ENCODE assay signal across 31 cellular contexts in genomic region chr3:190524942-190525341, GRCh38.
"Had no signal": no experiment of that assay in that cellular context is flagged by ENCODE, and none has a peak within 500 bp of the region (broad histone marks: within the 10 kb centered on the region; RNA-seq: fewer than 3 reads in every experiment).

No MANE protein-coding gene starts in this region.

- H3K27me3 ChIP-seq: cardiac muscle cell, MG63, Peyer's patch, SJSA1 had no signal

- H3K4me3 ChIP-seq: cardiac muscle cell, MG63, Peyer's patch, SJSA1 had no signal

- H3K4me1 Mint-ChIP-seq: activated B cell treated with CpG ODN at 0.5 μM for 24 hours; activated CD8-positive, alpha-beta memory T cell treated with anti-CD3 and anti-CD28 coated beads, Interleukin-2, amount 10 ng/mL, durations not matched to agents 7 days and 5 days; brain had no signal

- H3K9ac ChIP-seq: KMS-11 had no signal

- FAIRE-seq: astrocyte, TTC549 had no signal

- DNase-seq: activated B cell treated with CpG ODN at 0.5 μM for 24 hours; activated CD4-positive, alpha-beta T cell treated with anti-CD3 and anti-CD28 coated beads for 1 hour; activated CD4-positive, alpha-beta T cell treated with anti-CD3 and anti-CD28 coated beads, Interleukin-2, amount 10 ng/mL, durations not matched to agents 24 days and 14 days; activated CD4-positive, alpha-beta T cell treated with anti-CD3 and anti-CD28 coated beads, Interleukin-2, amount 50 U/mL, for 48 hours; activated CD8-positive, alpha-beta memory T cell treated with anti-CD3 and anti-CD28 coated beads, Interleukin-2, amount 10 ng/mL, durations not matched to agents 7 days and 5 days; activated effector memory CD4-positive, alpha-beta T cell treated with anti-CD3 and anti-CD28 coated beads, Interleukin-2, amount 50 U/mL, for 16 hours; activated naive CD4-positive, alpha-beta T cell treated with Interleukin-2 at 50 U/mL for 16 hours; activated T-cell treated with anti-CD3 and anti-CD28 coated beads, Interleukin-2, amount 50 U/mL, for 24 hours; amygdala; MG63; MV-4-11; NCI-H1092 treated with DMSO at 0.1 percent for 48 hours; NCI-H1417 treated with DMSO at 0.1 percent for 48 hours; NCI-H1694; NCI-H2029; NCI-H2107; NCI-H2171 treated with DMSO at 0.1 percent for 48 hours; NCI-H226; NCI-H526 treated with DMSO at 0.1 percent for 48 hours; Peyer's patch; SHP77; T-helper 2 cell; T1000 had no signal

- H3K36me3 Mint-ChIP-seq: brain had no signal

- H3K4me1 ChIP-seq: Peyer's patch had no signal

- H3K9me3 Mint-ChIP-seq: activated B cell treated with CpG ODN at 0.5 μM for 24 hours; activated T-cell treated with anti-CD3 and anti-CD28 coated beads, Interleukin-2, amount 50 U/mL, for 24 hours; activated T-helper 1 cell treated with anti-CD3 and anti-CD28 coated beads, Interleukin-12 subunit alpha, Interleukin-12 subunit beta, Interleukin-2, Interleukin-4 antibody, amounts not matched to agents 30 ng/mL and 10 ng/mL and 1 ng/mL, durations not matched to agents 14 hours and 24 hours and 36 hours; brain had no signal

- H3K4me2 ChIP-seq: KMS-11 had no signal

- H3K9me3 ChIP-seq: Peyer's patch, SJSA1 had no signal

- H3K36me3 ChIP-seq: cardiac muscle cell, MG63, Peyer's patch had no signal

- H3K27me3 Mint-ChIP-seq: activated B cell treated with CpG ODN at 0.5 μM for 24 hours; activated CD4-positive, alpha-beta T cell treated with anti-CD3 and anti-CD28 coated beads, Interleukin-2, amount 10 ng/mL, durations not matched to agents 24 days and 14 days; activated CD8-positive, alpha-beta memory T cell treated with anti-CD3 and anti-CD28 coated beads, Interleukin-2, amount 10 ng/mL, durations not matched to agents 7 days and 5 days; activated naive CD8-positive, alpha-beta T cell; activated T-cell treated with anti-CD3 and anti-CD28 coated beads, Interleukin-2, amount 50 U/mL, for 24 hours had no signal

- H3K27ac Mint-ChIP-seq: activated B cell treated with CpG ODN at 0.5 μM for 24 hours; activated CD4-positive, alpha-beta T cell treated with anti-CD3 and anti-CD28 coated beads, Interleukin-2, amount 10 ng/mL, durations not matched to agents 24 days and 14 days; activated CD8-positive, alpha-beta memory T cell treated with anti-CD3 and anti-CD28 coated beads, Interleukin-2, amount 10 ng/mL, durations not matched to agents 7 days and 5 days; activated naive CD8-positive, alpha-beta T cell; activated T-cell treated with anti-CD3 and anti-CD28 coated beads, Interleukin-2, amount 50 U/mL, for 24 hours; brain had no signal

- H3K27ac ChIP-seq: cardiac muscle cell, KMS-11, Peyer's patch, SJSA1 had no signal

- H3K4me3 Mint-ChIP-seq: activated B cell treated with CpG ODN at 0.5 μM for 24 hours; activated CD4-positive, alpha-beta T cell treated with anti-CD3 and anti-CD28 coated beads, Interleukin-2, amount 10 ng/mL, durations not matched to agents 24 days and 14 days; activated CD8-positive, alpha-beta memory T cell treated with anti-CD3 and anti-CD28 coated beads, Interleukin-2, amount 10 ng/mL, durations not matched to agents 7 days and 5 days; activated naive CD8-positive, alpha-beta T cell; activated T-cell treated with anti-CD3 and anti-CD28 coated beads, Interleukin-2, amount 50 U/mL, for 24 hours; activated T-helper 1 cell treated with anti-CD3 and anti-CD28 coated beads, Interleukin-12 subunit alpha, Interleukin-12 subunit beta, Interleukin-2, Interleukin-4 antibody, amounts not matched to agents 30 ng/mL and 10 ng/mL and 1 ng/mL, durations not matched to agents 14 hours and 24 hours and 36 hours; brain had no signal

- ATAC-seq: activated CD8-positive, alpha-beta memory T cell treated with anti-CD3 and anti-CD28 coated beads, Interleukin-2, amount 10 ng/mL, durations not matched to agents 7 days and 5 days had no signal
